25 cellular contexts compared by ENCODE assay signal in genomic region chr4:45876235-45876890, GRCh38.
"Had no signal": no experiment of that assay in that cellular context is flagged by ENCODE, and none has a peak within 500 bp of the region (broad histone marks: within the 10 kb centered on the region; RNA-seq: fewer than 3 reads in every experiment).

No MANE protein-coding gene starts in this region.

- DNase-seq: colonic mucosa; cortex of kidney; effector CD8-positive, alpha-beta T cell; effector memory CD8-positive, alpha-beta T cell; endodermal cell; erythroblast; esophagus squamous epithelium; foreskin fibroblast; foreskin melanocyte; gastrocnemius medialis; glutamatergic neuron; head of caudate nucleus; heart right ventricle; hypothalamus; immature natural killer cell; islet precursor cell; kidney; left cardiac atrium; left ventricle myocardium inferior; lower lobe of right lung; mesenchymal stem cell; mucosa of descending colon; naive B cell had no signal

- H3K4me1 ChIP-seq: colonic mucosa, esophagus squamous epithelium, gastrocnemius medialis, heart right ventricle, left ventricle myocardium inferior, lower lobe of right lung had no signal

- H3K27ac ChIP-seq: colonic mucosa, epithelial cell of prostate, esophagus squamous epithelium, gastrocnemius medialis, heart right ventricle, left ventricle myocardium inferior, lower lobe of right lung had no signal

- H3K36me3 ChIP-seq: colonic mucosa, esophagus squamous epithelium, gastrocnemius medialis, heart right ventricle, left ventricle myocardium inferior, lower lobe of right lung had no signal

- H3K9me3 ChIP-seq: colonic mucosa, esophagus squamous epithelium, gastrocnemius medialis, heart right ventricle, left ventricle myocardium inferior, lower lobe of right lung, mucosa of descending colon had no signal

- H3K27me3 ChIP-seq: colonic mucosa, esophagus squamous epithelium, gastrocnemius medialis, heart right ventricle had no signal

- H3K4me3 ChIP-seq: colonic mucosa, esophagus squamous epithelium, gastrocnemius medialis, heart right ventricle, left ventricle myocardium inferior, lower lobe of right lung, mucosa of descending colon had no signal

- ATAC-seq: effector memory CD8-positive, alpha-beta T cell; esophagus mucosa; gastrocnemius medialis; heart right ventricle; left cardiac atrium; lower lobe of right lung; mucosa of descending colon had no signal
